Comparison of ENCODE assay signal across 25 cellular contexts in the genomic region with DNA sequence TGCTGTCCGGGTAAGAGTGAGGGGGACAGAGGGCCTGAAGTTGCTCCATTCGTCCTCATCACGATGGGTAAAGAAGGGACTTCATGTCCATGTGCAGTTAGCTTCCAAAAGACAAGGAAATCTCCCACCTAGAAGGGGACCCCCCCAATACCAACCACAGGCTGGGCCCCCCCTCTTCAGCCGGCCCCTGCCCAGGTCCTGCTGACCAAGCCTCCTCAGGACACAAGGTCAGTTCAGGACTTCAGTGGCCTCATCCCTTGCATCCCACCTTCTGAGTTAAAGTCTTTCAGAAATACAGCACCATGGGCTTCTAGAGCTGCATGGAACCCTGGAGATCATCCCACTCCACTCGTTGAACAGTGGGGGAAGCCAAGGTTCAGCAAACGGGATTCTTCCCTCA.
"Had no signal": no experiment of that assay in that cellular context is flagged by ENCODE, and none has a peak within 500 bp of the region (broad histone marks: within the 10 kb centered on the region; RNA-seq: fewer than 3 reads in every experiment).

No MANE protein-coding gene starts in this region.

- H3K27me3 ChIP-seq: esophagus squamous epithelium, gastrocnemius medialis, left lung had no signal

- H3K36me3 ChIP-seq: esophagus squamous epithelium, gastrocnemius medialis, heart right ventricle, left lung, lower lobe of right lung had no signal

- H3K4me1 Mint-ChIP-seq: mesothelial cell of epicardium, naive B cell had no signal

- FAIRE-seq: colon, endothelial cell of umbilical vein, islet of Langerhans, keratinocyte had no signal

- H3K9me3 ChIP-seq: esophagus squamous epithelium, gastrocnemius medialis, left lung, lower lobe of right lung, mucosa of descending colon had no signal

- ATAC-seq: gastrocnemius medialis, heart right ventricle, left cardiac atrium, left lung, left ventricle myocardium superior, lower lobe of right lung had no signal

- H3K27me3 Mint-ChIP-seq: naive B cell had no signal

- H3K36me3 Mint-ChIP-seq: mesothelial cell of epicardium, naive B cell had no signal

- H3K27ac ChIP-seq: coronary artery, dorsolateral prefrontal cortex, esophagus squamous epithelium, gastrocnemius medialis, heart right ventricle, left lung, lower lobe of right lung had no signal

- DNase-seq: dermis blood vessel endothelial cell; dorsolateral prefrontal cortex; effector CD4-positive, alpha-beta T cell; effector memory CD4-positive, alpha-beta T cell; esophagus squamous epithelium; foreskin fibroblast; foreskin melanocyte; gastrocnemius medialis; glutamatergic neuron; head of caudate nucleus; heart right ventricle; hippocampal formation; left cardiac atrium; left lung; left ventricle myocardium superior; lower lobe of right lung; mesenchymal stem cell; mucosa of descending colon; naive B cell had no signal

- H3K27ac Mint-ChIP-seq: mesothelial cell of epicardium, naive B cell had no signal

- H3K9me3 Mint-ChIP-seq: mesothelial cell of epicardium had no signal

- H3K4me3 Mint-ChIP-seq: mesothelial cell of epicardium, naive B cell had no signal

- H3K4me3 ChIP-seq: coronary artery, dorsolateral prefrontal cortex, esophagus squamous epithelium, gastrocnemius medialis, heart right ventricle, left lung, lower lobe of right lung, mucosa of descending colon had no signal

- H3K4me1 ChIP-seq: esophagus squamous epithelium, gastrocnemius medialis, heart right ventricle, left lung, lower lobe of right lung had no signal
